1 cellular context compared by ENCODE assay signal in the genomic region with DNA sequence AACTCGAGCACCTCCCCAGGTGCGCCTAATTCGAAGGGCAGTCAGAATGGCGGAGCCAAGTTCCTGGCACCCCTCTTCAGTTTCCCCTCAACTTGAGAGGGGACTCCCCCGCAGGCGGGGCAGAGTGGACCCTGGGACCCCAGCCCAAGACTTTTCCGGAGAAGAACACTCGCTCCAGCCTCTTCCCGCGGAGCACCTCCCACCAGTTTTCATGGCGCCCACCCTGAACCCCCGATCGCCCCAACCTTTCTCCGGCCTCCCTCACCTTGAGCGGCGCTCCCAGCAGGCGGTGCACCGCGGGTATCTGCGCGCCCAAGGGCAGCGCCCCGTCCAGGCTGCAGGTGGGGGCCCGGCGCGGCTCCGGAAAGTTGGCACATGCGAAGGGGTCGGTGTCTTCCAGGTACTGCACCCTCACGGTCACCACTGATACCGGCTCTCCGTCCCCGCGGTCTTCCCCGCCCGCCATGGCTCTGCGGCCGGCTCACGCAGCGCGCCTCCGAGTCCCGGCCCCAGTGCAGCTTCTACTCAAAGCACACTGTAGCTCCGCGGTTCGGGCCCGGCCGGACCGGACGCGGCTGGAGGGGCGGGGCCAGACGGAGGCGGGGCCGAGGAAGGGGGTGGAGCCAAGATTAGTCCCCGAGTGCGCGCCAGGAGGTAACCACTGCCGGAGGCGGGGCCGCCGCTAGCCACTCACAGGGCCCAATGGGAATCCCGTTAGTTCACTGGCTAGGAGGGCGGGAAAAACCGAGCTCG.
TF ChIP-seq lines count a peak whose summit lies in the region.

Gene FHOD1 (minus strand): TSS at position 537 of the 753 bp plus-strand sequence. CDS start 71 bp downstream, at position 466.

TF ChIP-seq in HepG2, 621 proteins besides CTCF, POLR2A, EP300 and RAD21 (continued from another document and continues in another):
- TF ChIP-seq, protein P1, sequence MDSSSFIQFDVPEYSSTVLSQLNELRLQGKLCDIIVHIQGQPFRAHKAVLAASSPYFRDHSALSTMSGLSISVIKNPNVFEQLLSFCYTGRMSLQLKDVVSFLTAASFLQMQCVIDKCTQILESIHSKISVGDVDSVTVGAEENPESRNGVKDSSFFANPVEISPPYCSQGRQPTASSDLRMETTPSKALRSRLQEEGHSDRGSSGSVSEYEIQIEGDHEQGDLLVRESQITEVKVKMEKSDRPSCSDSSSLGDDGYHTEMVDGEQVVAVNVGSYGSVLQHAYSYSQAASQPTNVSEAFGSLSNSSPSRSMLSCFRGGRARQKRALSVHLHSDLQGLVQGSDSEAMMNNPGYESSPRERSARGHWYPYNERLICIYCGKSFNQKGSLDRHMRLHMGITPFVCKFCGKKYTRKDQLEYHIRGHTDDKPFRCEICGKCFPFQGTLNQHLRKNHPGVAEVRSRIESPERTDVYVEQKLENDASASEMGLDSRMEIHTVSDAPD (CRISPR knock-in tag; IDR thresholded peaks at IDR 0.05) = peak; percentile 58; the same call in 1 of the 2 replicates
- TF ChIP-seq CSRNP2 (CRISPR knock-in tag; conservative IDR thresholded peaks at IDR 0.05; ENCODE audit: low read depth) = no peak
- no peak; the same call in 1 of the 2 replicates for TF ChIP-seq ZNF773 (CRISPR knock-in tag; IDR thresholded peaks at IDR 0.05; ENCODE audit: borderline replicate concordance)
- no peak for TF ChIP-seq ZNF780A (CRISPR knock-in tag; IDR thresholded peaks at IDR 0.05)
- TF ChIP-seq PHB2 (IDR thresholded peaks at IDR 0.05; ENCODE audit: partially characterized antibody) = no peak
- TF ChIP-seq HOXA9 (CRISPR knock-in tag; IDR thresholded peaks at IDR 0.05; ENCODE audit: borderline replicate concordance) = no peak
- TF ChIP-seq ZNF883 (CRISPR knock-in tag; IDR thresholded peaks at IDR 0.05; ENCODE audit: not compliant biosample characterization) = peak; percentile 76
- TF ChIP-seq ZNF674 (CRISPR knock-in tag; IDR thresholded peaks at IDR 0.05; ENCODE audit: low read depth) = no peak
- peak; percentile 94 for TF ChIP-seq KDM2A (CRISPR knock-in tag; IDR thresholded peaks at IDR 0.05; ENCODE audit: borderline replicate concordance, low read depth)
- peak; percentile 75 for TF ChIP-seq ZNF772 (CRISPR knock-in tag; IDR thresholded peaks at IDR 0.05)
- TF ChIP-seq ZNF83 (CRISPR knock-in tag; IDR thresholded peaks at IDR 0.05; ENCODE audit: borderline replicate concordance) = 0 out of 2 replicates have a peak, but pooled peaks have one; percentile 9
- TF ChIP-seq ZNF761 (CRISPR knock-in tag; conservative IDR thresholded peaks at IDR 0.05) = no peak
- no peak for TF ChIP-seq HNRNPUL1 (IDR thresholded peaks at IDR 0.05; ENCODE audit: low read depth, low read length)
- no peak for TF ChIP-seq HHEX (CRISPR knock-in tag; IDR thresholded peaks at IDR 0.05)
- peak; percentile 78 for TF ChIP-seq KLF6 (CRISPR knock-in tag; IDR thresholded peaks at IDR 0.05)
- no peak for TF ChIP-seq SRF (IDR thresholded peaks at IDR 0.05; ENCODE audit: low read depth, low read length)
- no peak for TF ChIP-seq ZNF557 (CRISPR knock-in tag; IDR thresholded peaks at IDR 0.05)
- no peak for TF ChIP-seq ZSCAN25 (CRISPR knock-in tag; IDR thresholded peaks at IDR 0.05)
- peak; percentile 88; the same call in 1 of the 2 replicates for TF ChIP-seq ZNF816 (CRISPR knock-in tag; IDR thresholded peaks at IDR 0.05; ENCODE audit: borderline replicate concordance)
- no peak for TF ChIP-seq ZNF12 (CRISPR knock-in tag; IDR thresholded peaks at IDR 0.05)
- no peak; the same call in 1 of the 2 replicates for TF ChIP-seq ZNF776 (CRISPR knock-in tag; IDR thresholded peaks at IDR 0.05)
- no peak for TF ChIP-seq MZF1 (CRISPR knock-in tag; IDR thresholded peaks at IDR 0.05; ENCODE audit: borderline replicate concordance)
- TF ChIP-seq, protein P2, sequence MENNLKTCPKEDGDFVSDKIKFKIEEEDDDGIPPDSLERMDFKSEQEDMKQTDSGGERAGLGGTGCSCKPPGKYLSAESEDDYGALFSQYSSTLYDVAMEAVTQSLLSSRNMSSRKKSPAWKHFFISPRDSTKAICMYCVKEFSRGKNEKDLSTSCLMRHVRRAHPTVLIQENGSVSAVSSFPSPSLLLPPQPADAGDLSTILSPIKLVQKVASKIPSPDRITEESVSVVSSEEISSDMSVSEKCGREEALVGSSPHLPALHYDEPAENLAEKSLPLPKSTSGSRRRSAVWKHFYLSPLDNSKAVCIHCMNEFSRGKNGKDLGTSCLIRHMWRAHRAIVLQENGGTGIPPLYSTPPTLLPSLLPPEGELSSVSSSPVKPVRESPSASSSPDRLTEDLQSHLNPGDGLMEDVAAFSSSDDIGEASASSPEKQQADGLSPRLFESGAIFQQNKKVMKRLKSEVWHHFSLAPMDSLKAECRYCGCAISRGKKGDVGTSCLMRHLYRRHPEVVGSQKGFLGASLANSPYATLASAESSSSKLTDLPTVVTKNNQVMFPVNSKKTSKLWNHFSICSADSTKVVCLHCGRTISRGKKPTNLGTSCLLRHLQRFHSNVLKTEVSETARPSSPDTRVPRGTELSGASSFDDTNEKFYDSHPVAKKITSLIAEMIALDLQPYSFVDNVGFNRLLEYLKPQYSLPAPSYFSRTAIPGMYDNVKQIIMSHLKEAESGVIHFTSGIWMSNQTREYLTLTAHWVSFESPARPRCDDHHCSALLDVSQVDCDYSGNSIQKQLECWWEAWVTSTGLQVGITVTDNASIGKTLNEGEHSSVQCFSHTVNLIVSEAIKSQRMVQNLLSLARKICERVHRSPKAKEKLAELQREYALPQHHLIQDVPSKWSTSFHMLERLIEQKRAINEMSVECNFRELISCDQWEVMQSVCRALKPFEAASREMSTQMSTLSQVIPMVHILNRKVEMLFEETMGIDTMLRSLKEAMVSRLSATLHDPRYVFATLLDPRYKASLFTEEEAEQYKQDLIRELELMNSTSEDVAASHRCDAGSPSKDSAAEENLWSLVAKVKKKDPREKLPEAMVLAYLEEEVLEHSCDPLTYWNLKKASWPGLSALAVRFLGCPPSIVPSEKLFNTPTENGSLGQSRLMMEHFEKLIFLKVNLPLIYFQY (CRISPR knock-in tag; IDR thresholded peaks at IDR 0.05; ENCODE audit: borderline replicate concordance) = peak; percentile 97
- TF ChIP-seq, protein P3, sequence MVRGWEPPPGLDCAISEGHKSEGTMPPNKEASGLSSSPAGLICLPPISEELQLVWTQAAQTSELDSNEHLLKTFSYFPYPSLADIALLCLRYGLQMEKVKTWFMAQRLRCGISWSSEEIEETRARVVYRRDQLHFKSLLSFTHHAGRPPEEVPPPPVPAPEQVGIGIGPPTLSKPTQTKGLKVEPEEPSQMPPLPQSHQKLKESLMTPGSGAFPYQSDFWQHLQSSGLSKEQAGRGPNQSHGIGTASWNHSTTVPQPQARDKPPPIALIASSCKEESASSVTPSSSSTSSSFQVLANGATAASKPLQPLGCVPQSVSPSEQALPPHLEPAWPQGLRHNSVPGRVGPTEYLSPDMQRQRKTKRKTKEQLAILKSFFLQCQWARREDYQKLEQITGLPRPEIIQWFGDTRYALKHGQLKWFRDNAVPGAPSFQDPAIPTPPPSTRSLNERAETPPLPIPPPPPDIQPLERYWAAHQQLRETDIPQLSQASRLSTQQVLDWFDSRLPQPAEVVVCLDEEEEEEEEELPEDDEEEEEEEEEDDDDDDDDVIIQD (CRISPR knock-in tag; IDR thresholded peaks at IDR 0.05; ENCODE audit: low read depth) = peak; percentile 44; the same call in 1 of the 2 replicates
- no peak for TF ChIP-seq SNRNP70 (IDR thresholded peaks at IDR 0.05; ENCODE audit: low read depth, low read length)
- TF ChIP-seq ZNF432 (CRISPR knock-in tag; IDR thresholded peaks at IDR 0.05; ENCODE audit: borderline replicate concordance) = no peak
- TF ChIP-seq PLRG1 (conservative IDR thresholded peaks at IDR 0.05) = no peak
- TF ChIP-seq ATF1 (CRISPR knock-in tag; IDR thresholded peaks at IDR 0.05) = no peak
- no peak; the same call in 1 of the 2 replicates for TF ChIP-seq ZNF570 (CRISPR knock-in tag; IDR thresholded peaks at IDR 0.05; ENCODE audit: borderline replicate concordance)
- TF ChIP-seq FOXP4 (CRISPR knock-in tag; IDR thresholded peaks at IDR 0.05) = no peak
- TF ChIP-seq MTF1 (CRISPR knock-in tag; IDR thresholded peaks at IDR 0.05) = no peak
- peak; percentile 79 for TF ChIP-seq NFYC (CRISPR knock-in tag; IDR thresholded peaks at IDR 0.05)
- no peak for TF ChIP-seq ZNF737 (CRISPR knock-in tag; IDR thresholded peaks at IDR 0.05; ENCODE audit: borderline replicate concordance)
- no peak for TF ChIP-seq SATB2 (CRISPR knock-in tag; IDR thresholded peaks at IDR 0.05)
- no peak for TF ChIP-seq ZNF180 (CRISPR knock-in tag; IDR thresholded peaks at IDR 0.05; ENCODE audit: borderline replicate concordance, low read depth)
- no peak for TF ChIP-seq LRRFIP1 (CRISPR knock-in tag; conservative IDR thresholded peaks at IDR 0.05)
- TF ChIP-seq, protein P4, sequence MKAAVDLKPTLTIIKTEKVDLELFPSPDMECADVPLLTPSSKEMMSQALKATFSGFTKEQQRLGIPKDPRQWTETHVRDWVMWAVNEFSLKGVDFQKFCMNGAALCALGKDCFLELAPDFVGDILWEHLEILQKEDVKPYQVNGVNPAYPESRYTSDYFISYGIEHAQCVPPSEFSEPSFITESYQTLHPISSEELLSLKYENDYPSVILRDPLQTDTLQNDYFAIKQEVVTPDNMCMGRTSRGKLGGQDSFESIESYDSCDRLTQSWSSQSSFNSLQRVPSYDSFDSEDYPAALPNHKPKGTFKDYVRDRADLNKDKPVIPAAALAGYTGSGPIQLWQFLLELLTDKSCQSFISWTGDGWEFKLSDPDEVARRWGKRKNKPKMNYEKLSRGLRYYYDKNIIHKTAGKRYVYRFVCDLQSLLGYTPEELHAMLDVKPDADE (CRISPR knock-in tag; IDR thresholded peaks at IDR 0.05) = no peak
- TF ChIP-seq SP140L (CRISPR knock-in tag; IDR thresholded peaks at IDR 0.05; ENCODE audit: borderline replicate concordance) = no peak; the same call in 1 of the 2 replicates
- TF ChIP-seq ZNF777 (CRISPR knock-in tag; IDR thresholded peaks at IDR 0.05) = peak; percentile 91
- TF ChIP-seq ZBTB7B (CRISPR knock-in tag; IDR thresholded peaks at IDR 0.05) = peak; percentile 59; the same call in 1 of the 2 replicates
- no peak for TF ChIP-seq MIER2 (CRISPR knock-in tag; IDR thresholded peaks at IDR 0.05)
- 0 out of 2 replicates have a peak, but pooled peaks have one; percentile 46 for TF ChIP-seq ZNF550 (CRISPR knock-in tag; IDR thresholded peaks at IDR 0.05; ENCODE audit: borderline replicate concordance)
- no peak for TF ChIP-seq ZBTB49 (CRISPR knock-in tag; IDR thresholded peaks at IDR 0.05; ENCODE audit: borderline replicate concordance)
- TF ChIP-seq NPAS2 (CRISPR knock-in tag; IDR thresholded peaks at IDR 0.05; ENCODE audit: borderline replicate concordance) = no peak
- peak; percentile 80 for TF ChIP-seq ZNF337 (CRISPR knock-in tag; IDR thresholded peaks at IDR 0.05; ENCODE audit: borderline replicate concordance, low read depth)
- no peak for TF ChIP-seq MBD4 (IDR thresholded peaks at IDR 0.05; ENCODE audit: borderline replicate concordance, low read length)
